ENCODE assay signal across 13 cellular contexts in the genomic region with DNA sequence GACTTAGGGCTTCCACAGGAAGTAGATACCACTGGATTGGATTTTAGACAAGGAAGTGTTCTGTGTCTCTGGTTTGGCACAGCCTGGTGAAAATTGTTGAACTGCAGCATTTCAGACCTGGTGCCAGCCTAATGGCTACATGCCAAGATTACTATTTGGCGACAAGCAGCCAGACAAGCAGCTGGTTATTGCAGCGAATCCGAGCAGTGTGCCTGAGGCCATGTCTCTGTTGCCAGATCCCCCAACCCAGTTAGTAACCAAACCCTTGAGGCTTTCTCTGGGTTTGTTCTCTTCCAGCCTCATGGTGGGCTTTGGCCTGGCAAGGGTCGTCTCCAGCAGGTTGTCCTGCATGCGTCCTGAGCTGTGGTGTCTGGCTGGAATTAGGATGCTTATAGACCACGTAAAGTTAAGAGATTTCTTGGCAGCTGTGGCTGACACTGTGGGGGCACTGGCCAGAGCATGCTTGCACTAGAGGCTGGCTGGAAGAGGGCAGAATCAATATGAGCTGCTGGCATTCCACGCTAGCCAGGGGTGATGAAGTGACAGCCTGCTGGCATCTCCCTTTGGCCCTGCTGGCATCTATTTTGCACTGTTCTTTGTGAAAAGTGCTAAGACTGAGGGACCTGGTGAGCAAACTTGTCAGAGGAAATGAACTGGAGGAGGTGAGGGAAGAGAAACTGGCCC.
DNase-seq lines count a peak whose midpoint lies in the region; FAIRE-seq and TF ChIP-seq lines count a peak whose summit lies in the region.
"Had no signal": no experiment of that assay in that cellular context is flagged by ENCODE, and none has a peak within 500 bp of the region (broad histone marks: within the 10 kb centered on the region; RNA-seq: fewer than 3 reads in every experiment).

No MANE protein-coding gene starts in this region.

- WGBS in testis, 2 donors = 69 to 82% methylated on average over 6 to 7 of the region's 7 CpGs

- H3K36me3 ChIP-seq in bronchial epithelial cell (ENCODE audit: control insufficient read depth, insufficient read depth, low read length) = no peaks in the 10 kb centered on the region
- no peaks in the 10 kb centered on the region for H3K36me3 ChIP-seq in testis (ENCODE audit: low read depth, missing control alignments)
- no peaks in the 10 kb centered on the region for H3K36me3 ChIP-seq in Caco-2 (ENCODE audit: control insufficient read depth, insufficient read depth, low read length)

- H3K4me3 ChIP-seq in bronchial epithelial cell (ENCODE audit: low read depth, low read length) (no peak overlapping the region), testis (no peak overlapping the region), Caco-2 (ENCODE audit: low read depth, low read length) (no peak overlapping the region), foreskin fibroblast (ENCODE audit: low read depth in 1 of 2, low read length in 2 of 2) (no peak overlapping the region)

- CTCF ChIA-PET in Caco-2 (lab: Charles Lee) = no interaction called here

- no peak for TF ChIP-seq POLR2A in testis (IDR thresholded peaks at IDR 0.05)

- no peaks in the 10 kb centered on the region for H3K4me1 Mint-ChIP-seq in Caco-2 (ENCODE audit: low read depth, unreplicated experiment)
- H3K4me1 Mint-ChIP-seq: naive thymus-derived CD8-positive, alpha-beta T cell had no signal

- peaks cover 3% of the 10 kb centered on the region for H3K4me1 ChIP-seq in testis
- H3K4me1 ChIP-seq in Caco-2 = 0 out of 2 replicates have a peak, but pooled peaks cover 5% of the 10 kb centered on the region

- no peak overlapping the region for H3K27ac ChIP-seq in testis
- H3K27ac ChIP-seq: 22Rv1, KMS-11 had no signal

- H3K9me3 ChIP-seq in testis (no peaks in the 10 kb centered on the region), Caco-2 (no peaks in the 10 kb centered on the region)

- POLR2A ChIA-PET in Caco-2 (lab: Charles Lee) = no interaction called here

- no peaks in the 10 kb centered on the region for H3K36me3 Mint-ChIP-seq in Caco-2 (ENCODE audit: insufficient read depth, unreplicated experiment)
- H3K36me3 Mint-ChIP-seq: naive thymus-derived CD8-positive, alpha-beta T cell had no signal

- FAIRE-seq in bronchial epithelial cell (lab: Jason Lieb, UNC) = no peak
- FAIRE-seq: endometrium had no signal

- TF ChIP-seq CTCF in bronchial epithelial cell (IDR thresholded peaks at IDR 0.05; ENCODE audit: insufficient read depth, low read length, severe bottlenecking) (no peak), testis (IDR thresholded peaks at IDR 0.05) (no peak), Caco-2 (IDR thresholded peaks at IDR 0.05; ENCODE audit: insufficient read depth in 1 of 2, low read depth in 1 of 2, low read length in 1 of 2, severe bottlenecking in 1 of 2, unreplicated experiment in 1 of 2) (no peak), foreskin fibroblast (IDR thresholded peaks at IDR 0.05; ENCODE audit: low read depth, low read length) (no peak)

- no peak overlapping the region for H3K27ac Mint-ChIP-seq in Caco-2 (ENCODE audit: unreplicated experiment)

- no peaks in the 10 kb centered on the region for H3K9me3 Mint-ChIP-seq in Caco-2 (ENCODE audit: unreplicated experiment)

- DNase-seq in DMS 273 (lab: John Stamatoyannopoulos, UW; ENCODE audit: unreplicated experiment) (peak; percentile 65), DMS 273 treated with DMSO at 0.1 percent for 48 hours (lab: John Stamatoyannopoulos, UW) (no peak), bronchial epithelial cell (ENCODE audit: low read depth) (peak; percentile 26), medulla oblongata (ENCODE audit: extremely low spot score) (peak; percentile 58), ureter (ENCODE audit: low spot score) (peak; percentile 76), testis (no peak), Caco-2 (no peak), foreskin fibroblast (no peak)
- DNase-seq: naive thymus-derived CD8-positive, alpha-beta T cell; SW 1271 had no signal

- H3K27me3 Mint-ChIP-seq in Caco-2 (ENCODE audit: insufficient read depth, unreplicated experiment) = no peaks in the 10 kb centered on the region
- H3K27me3 Mint-ChIP-seq: naive thymus-derived CD8-positive, alpha-beta T cell had no signal

- H3K27me3 ChIP-seq in bronchial epithelial cell (ENCODE audit: control insufficient read depth, insufficient read depth, low read length) (no peaks in the 10 kb centered on the region), testis (no peaks in the 10 kb centered on the region), Caco-2 (replicated peaks; ENCODE audit: control insufficient read depth, insufficient read depth, low read length) (no peaks in the 10 kb centered on the region)

- BruUV-seq in Caco-2 (replicated peaks; lab: Mats Ljungman, UMichigan) = no TSS peak

- no peak overlapping the region for H3K4me3 Mint-ChIP-seq in Caco-2 (ENCODE audit: unreplicated experiment)
- H3K4me3 Mint-ChIP-seq: naive thymus-derived CD8-positive, alpha-beta T cell had no signal

- intact Hi-C loops in testis (cut with DNase I; ENCODE audit: low total_unique reads) (no loop called here), Caco-2 (cut with micrococcal nuclease; ENCODE audit: unreplicated experiment) (no loop called here)

Comparison
In these comparisons a context has a peak if more than half of its experiments do, and no peak if none do; other contexts are left out.
1. DNase-seq: peak in DMS 273 (single experiment), bronchial epithelial cell (single experiment), medulla oblongata (single experiment) and ureter (single experiment); none in DMS 273 treated with DMSO at 0.1 percent for 48 hours (single experiment), testis (single experiment), Caco-2 (0 of 2) and foreskin fibroblast (0 of 2).